22 cellular contexts compared by ENCODE assay signal in genomic region chr1:151638074-151638775, GRCh38. TPM values are rescaled to one million over a fixed set of nuclear protein-coding genes. Genes with fewer than 3 reads are reported as not detected.
DNase-seq lines count a peak whose midpoint lies in the region; ATAC-seq and TF ChIP-seq lines count a peak whose summit lies in the region.
"Had no signal": no experiment of that assay in that cellular context is flagged by ENCODE, and none has a peak within 500 bp of the region (broad histone marks: within the 10 kb centered on the region; RNA-seq: fewer than 3 reads in every experiment).

No MANE protein-coding gene starts in this region.

- H3K9me3 ChIP-seq in BLaER1 treated with 17β-estradiol and CSF1 and Interleukin-3, amounts not matched to agents 10 nM and 100 nM (replicated peaks in 1 of 11), result peaks cover 0 to 5% (median 0%) of the 10 kb centered on the region in 11 experiments; a peak in 1 of 22 replicates
- H3K9me3 ChIP-seq in SK-N-SH (no peaks in the 10 kb centered on the region), hepatocyte (ENCODE audit: low read depth) (no peaks in the 10 kb centered on the region), neutrophil (no peaks in the 10 kb centered on the region), heart left ventricle (no peaks in the 10 kb centered on the region)
- H3K9me3 ChIP-seq: heart right ventricle, left lung, MG63 had no signal

- H3K79me2 ChIP-seq in SK-N-SH (ENCODE audit: insufficient read depth) (peaks cover 66% of the 10 kb centered on the region), hepatocyte (peaks cover 85% of the 10 kb centered on the region)

- no peak overlapping the region for H3K4me3 ChIP-seq in BLaER1 treated with 17β-estradiol and CSF1 and Interleukin-3, amounts not matched to agents 10 nM and 100 nM
- H3K4me3 ChIP-seq in SK-N-SH (ENCODE audit: low read depth in 2 of 2, low read length in 1 of 2) (no peak overlapping the region), hepatocyte (no peak overlapping the region), neutrophil (ENCODE audit: low read depth in 1 of 2, low read length in 1 of 2) (no peak overlapping the region), heart left ventricle (no peak overlapping the region)
- H3K4me3 ChIP-seq: heart right ventricle, left lung, MG63 had no signal

- H3K4me1 ChIP-seq in BLaER1 treated with 17β-estradiol and CSF1 and Interleukin-3, amounts not matched to agents 10 nM and 100 nM, result peaks cover 5 to 61% (median 19%) of the 10 kb centered on the region in 10 experiments; a peak in 18 of 20 replicates
- peaks cover 5 to 20% of the 10 kb centered on the region in 2 experiments; a peak in 3 of 4 replicates for H3K4me1 ChIP-seq in SK-N-SH (ENCODE audit: control insufficient read depth in 1 of 2, insufficient read depth in 2 of 2, low read depth in 1 of 2, low read length in 1 of 2)
- peaks cover 20% of the 10 kb centered on the region for H3K4me1 ChIP-seq in hepatocyte (ENCODE audit: insufficient read depth)
- H3K4me1 ChIP-seq in neutrophil (ENCODE audit: control insufficient read depth in 1 of 2, insufficient read depth in 1 of 2, low read depth in 1 of 2, low read length in 1 of 2), result peaks cover 0 to 7% of the 10 kb centered on the region in 2 experiments
- H3K4me1 ChIP-seq in heart left ventricle, result peaks cover 0 to 33% (median 14%) of the 10 kb centered on the region in 12 donors

- H3K27me3 ChIP-seq in BLaER1 treated with 17β-estradiol and CSF1 and Interleukin-3, amounts not matched to agents 10 nM and 100 nM, result no peaks in the 10 kb centered on the region
- H3K27me3 ChIP-seq in SK-N-SH (ENCODE audit: insufficient read depth), result no peaks in the 10 kb centered on the region
- H3K27me3 ChIP-seq in hepatocyte, result no peaks in the 10 kb centered on the region
- H3K27me3 ChIP-seq in neutrophil, result no peaks in the 10 kb centered on the region
- H3K27me3 ChIP-seq in heart left ventricle, result no peaks in the 10 kb centered on the region
- H3K27me3 ChIP-seq: heart right ventricle, left lung, MG63 had no signal

- no peak overlapping the region for H3K9ac ChIP-seq in BLaER1 treated with 17β-estradiol and CSF1 and Interleukin-3, amounts not matched to agents 10 nM and 100 nM
- no peak overlapping the region for H3K9ac ChIP-seq in SK-N-SH

- POLR2A ChIA-PET in SK-N-SH (lab: Yijun Ruan, JAX), result no interaction called here

- H2AFZ ChIP-seq in SK-N-SH (ENCODE audit: low read depth) (no peak overlapping the region), hepatocyte (no peak overlapping the region)

- H3K36me3 ChIP-seq in BLaER1 treated with 17β-estradiol and CSF1 and Interleukin-3, amounts not matched to agents 10 nM and 100 nM, result peaks cover 19 to 39% (median 32%) of the 10 kb centered on the region in 11 experiments; a peak in 21 of 22 replicates
- H3K36me3 ChIP-seq in SK-N-SH (replicated peaks in 1 of 2; ENCODE audit: control insufficient read depth in 1 of 2, insufficient read depth in 2 of 2, low read length in 1 of 2) (peaks cover 0 to 7% of the 10 kb centered on the region in 2 experiments), hepatocyte (replicated peaks; ENCODE audit: insufficient read depth, low read depth) (no peaks in the 10 kb centered on the region), neutrophil (peaks cover 18% of the 10 kb centered on the region), heart left ventricle (peaks cover 0 to 11% (median 5%) of the 10 kb centered on the region in 9 donors)
- H3K36me3 ChIP-seq: left lung had no signal

- no peak for TF ChIP-seq CTCF in SK-N-SH (IDR thresholded peaks at IDR 0.05)
- TF ChIP-seq CTCF in hepatocyte (IDR thresholded peaks at IDR 0.05; ENCODE audit: poor library complexity), result no peak
- TF ChIP-seq CTCF in neutrophil (IDR thresholded peaks at IDR 0.05), result no peak
- TF ChIP-seq CTCF in heart left ventricle (IDR thresholded peaks at IDR 0.05), result no peak

- intact Hi-C loops in heart left ventricle (cut with DNase I), result no loop called here

- no peaks in the 10 kb centered on the region for H3F3A ChIP-seq in SK-N-SH (replicated peaks; ENCODE audit: insufficient read depth)

- CTCF ChIA-PET in SK-N-SH (lab: Yijun Ruan, JAX), result interaction anchor here (1.2 to 2.0 kb wide), 2 partner anchors 17 to 96 kb away, joined by 4 to 7 read pairs; no protein-coding TSS in a partner anchor

- DNase-seq in SK-N-SH (no peak), hepatocyte (ENCODE audit: low spot score) (no peak), UCSD-AML1 (lab: John Stamatoyannopoulos, UW; ENCODE audit: unreplicated experiment) (no peak), heart left ventricle (no peak), NCI-H226 (no peak)
- DNase-seq: activated CD4-positive, alpha-beta memory T cell treated with anti-CD3 and anti-CD28 coated beads for 36 hours; activated CD4-positive, CD25-positive, alpha-beta regulatory T cell; activated effector memory CD4-positive, alpha-beta T cell treated with anti-CD3 and anti-CD28 coated beads, Interleukin-2, amount 50 U/mL, for 16 hours; activated T-cell treated with anti-CD3 and anti-CD28 coated beads for 4 hours; GOT3; heart right ventricle; left lung; MG63; NCI-H146; NCI-H2171; NCI-H526; stimulated activated CD4-positive, alpha-beta T cell treated with anti-CD3 and anti-CD28 coated beads, Interleukin-15, amount 100 ng/mL, for 24 hours; substantia nigra; T-helper 9 cell had no signal

- peak overlapping the region in 6 of 11 experiments; percentile 6 to 74 (median 54); a peak in 10 of 22 replicates for H3K4me2 ChIP-seq in BLaER1 treated with 17β-estradiol and CSF1 and Interleukin-3, amounts not matched to agents 10 nM and 100 nM
- H3K4me2 ChIP-seq in SK-N-SH, result peak overlapping the region; percentile 45; the same call in 1 of the 2 replicates
- peak overlapping the region; percentile 54 for H3K4me2 ChIP-seq in hepatocyte

- TF ChIP-seq POLR2A in heart left ventricle (IDR thresholded peaks at IDR 0.05), result no peak

- no peaks in the 10 kb centered on the region for H3K9me2 ChIP-seq in SK-N-SH
- no peaks in the 10 kb centered on the region for H3K9me2 ChIP-seq in hepatocyte (replicated peaks; ENCODE audit: insufficient read depth)

- peak overlapping the region in 3 of 11 experiments; percentile 5 to 26 (median 23); a peak in 4 of 22 replicates for H3K27ac ChIP-seq in BLaER1 treated with 17β-estradiol and CSF1 and Interleukin-3, amounts not matched to agents 10 nM and 100 nM
- H3K27ac ChIP-seq in SK-N-SH (ENCODE audit: low read depth in 2 of 2, low read length in 1 of 2) (peak overlapping the region in 1 of 2 experiments; percentile 23; a peak in 1 of 4 replicates), hepatocyte (peak overlapping the region; percentile 66), neutrophil (peak overlapping the region; percentile 56), heart left ventricle (no peak overlapping the region)
- H3K27ac ChIP-seq: left lung had no signal

- no peak for TF ChIP-seq RAD21 in SK-N-SH (IDR thresholded peaks at IDR 0.05; ENCODE audit: low read length)

- WGBS in SK-N-SH (ENCODE audit: low lambda C conversion rate), result 91% methylated on average over 2 of the region's 2 CpGs
- 73% methylated on average over 2 of the region's 2 CpGs for WGBS in hepatocyte (ENCODE audit: low lambda C conversion rate, missing lambda C conversion rate)
- WGBS in heart left ventricle, 4 donors, result 74 to 85% (median 78%) methylated on average over 2 of the region's 2 CpGs

- peaks cover 0 to 70% (median 3%) of the 10 kb centered on the region in 11 experiments; a peak in 7 of 22 replicates for H4K20me1 ChIP-seq in BLaER1 treated with 17β-estradiol and CSF1 and Interleukin-3, amounts not matched to agents 10 nM and 100 nM
- H4K20me1 ChIP-seq in SK-N-SH (ENCODE audit: insufficient read depth) (peaks cover 13% of the 10 kb centered on the region), hepatocyte (ENCODE audit: insufficient read depth, poor library complexity, severe bottlenecking) (peaks cover 17% of the 10 kb centered on the region)

- ATAC-seq in HG02610 (IDR thresholded peaks at IDR 0.05; ENCODE audit: unreplicated experiment) (no peak), heart left ventricle (no peak)
- ATAC-seq: heart right ventricle, left lung had no signal

- no peak for TF ChIP-seq EP300 in SK-N-SH (IDR thresholded peaks at IDR 0.05; ENCODE audit: borderline replicate concordance in 1 of 2, low read depth in 1 of 2, low read length in 1 of 2)

TF ChIP-seq in SK-N-SH, 30 proteins besides CTCF, POLR2A, EP300 and RAD21 (continues in another document):
- TF ChIP-seq TAF1 (IDR thresholded peaks at IDR 0.05; ENCODE audit: borderline replicate concordance, low read depth, low read length) (no peak), JUND (IDR thresholded peaks at IDR 0.05) (no peak), REST (IDR thresholded peaks at IDR 0.05; ENCODE audit: low read depth, low read length) (no peak), CHD2 (IDR thresholded peaks at IDR 0.05; ENCODE audit: low read length, partially characterized antibody) (no peak)

RNA-seq across cellular contexts. Expression of gene SNX27, which starts 26.4 kb away (rescaled TPM):
- 10.8 and 12.8 TPM in 2 replicates for polyA plus RNA-seq in SK-N-SH (2012; rRNA removed)
- 11.1 and 12.7 TPM in 2 replicates for polyA plus RNA-seq in SK-N-SH (2012; cell fraction: cytosol; rRNA removed)
- 11.4 and 19.1 TPM in 2 replicates for polyA plus RNA-seq in SK-N-SH (2012; cell fraction: nucleus; rRNA removed)
- total RNA-seq in hepatocyte, result 35.1 and 38.7 TPM in 2 replicates
- 18.2 and 24.0 TPM in 2 replicates for polyA plus RNA-seq in hepatocyte
- total RNA-seq in heart left ventricle, result 10 to 100 TPM; 21.6 to 39.4 (median 33.2) TPM
- polyA plus RNA-seq in heart left ventricle, result 10 to 100 TPM in 1 of 2 donors, 1 to 10 TPM in 1; 9.6 to 17.6 TPM

Comparison
In these comparisons a context has a peak if more than half of its experiments do, and no peak if none do; other contexts are left out.
1. H3K27ac ChIP-seq: peak in hepatocyte (single experiment) and neutrophil (single experiment); none in heart left ventricle (0 of 12).
2. Peak in every context shown above with its lines, with median percentiles within 50 percentile points of each other: H3K4me2 ChIP-seq.